Comparison of ENCODE assay signal across 1 cellular context in genomic region chr1:183472488-183473285, GRCh38.
A peak's percentile ranks its signal among the peaks of the same experiment; 100 is the strongest.
TF ChIP-seq lines count a peak whose summit lies in the region.

TSS of gene SMG7 (plus strand) at chr1:183472499. CDS start at chr1:183472621, 122 bp downstream.

TF ChIP-seq in K562, 482 proteins besides CTCF, POLR2A, EP300 and RAD21 (continued from another document and continues in another):
- TF ChIP-seq RREB1 (CRISPR knock-in tag; IDR thresholded peaks at IDR 0.05), result 0 out of 2 replicates have a peak, but pooled peaks have one; percentile 13
- TF ChIP-seq ATF7 (IDR thresholded peaks at IDR 0.05), result peak; percentile 24; the same call in 1 of the 2 replicates
- TF ChIP-seq IFI16 (CRISPR knock-in tag; IDR thresholded peaks at IDR 0.05), result no peak
- no peak for TF ChIP-seq MBD2 (IDR thresholded peaks at IDR 0.05; ENCODE audit: borderline replicate concordance, low read depth)
- TF ChIP-seq ARID2 (IDR thresholded peaks at IDR 0.05), result 0 out of 2 replicates have a peak, but pooled peaks have one; percentile 14
- TF ChIP-seq ZFX (CRISPR knock-in tag; IDR thresholded peaks at IDR 0.05), result peak; percentile 17; the same call in 1 of the 2 replicates
- peak; percentile 63 for TF ChIP-seq TBP (optimal IDR thresholded peaks at IDR 0.05; ENCODE audit: low read depth, low read length)
- peak; percentile 39 for TF ChIP-seq FIP1L1 (IDR thresholded peaks at IDR 0.05; ENCODE audit: low read depth, low read length, poor library complexity, severe bottlenecking)
- TF ChIP-seq CCAR2 (IDR thresholded peaks at IDR 0.05; ENCODE audit: low read depth, low read length), result no peak
- no peak for TF ChIP-seq ZNF354B (CRISPR knock-in tag; IDR thresholded peaks at IDR 0.05)
- TF ChIP-seq MNT (conservative IDR thresholded peaks at IDR 0.05), result peak; percentile 28 to 44; a peak in 2 of 4 replicates
- peak; percentile 48; the same call in 1 of the 2 replicates for TF ChIP-seq MTA3 (IDR thresholded peaks at IDR 0.05; ENCODE audit: borderline replicate concordance)
- 0 out of 4 replicates have a peak, but pooled peaks of 1 of the 2 experiments have one; percentile 37 for TF ChIP-seq ARNT (IDR thresholded peaks at IDR 0.05)
- no peak for TF ChIP-seq RFX1 (IDR thresholded peaks at IDR 0.05)
- no peak for TF ChIP-seq ZBTB8A (IDR thresholded peaks at IDR 0.05; ENCODE audit: partially characterized antibody)
- TF ChIP-seq BHLHE40 (IDR thresholded peaks at IDR 0.05; ENCODE audit: low read length), result no peak
- no peak for TF ChIP-seq CREBBP (IDR thresholded peaks at IDR 0.05; ENCODE audit: low read depth, low read length)
- TF ChIP-seq ZBTB12 (CRISPR knock-in tag; IDR thresholded peaks at IDR 0.05), result no peak
- peak; percentile 64; the same call in 1 of the 2 replicates for TF ChIP-seq SAFB (IDR thresholded peaks at IDR 0.05; ENCODE audit: borderline replicate concordance, low read depth, low read length)
- TF ChIP-seq NEUROD1 (IDR thresholded peaks at IDR 0.05; ENCODE audit: borderline replicate concordance, low read depth, low read length, partially characterized antibody), result no peak
- TF ChIP-seq NKRF (IDR thresholded peaks at IDR 0.05; ENCODE audit: borderline replicate concordance), result peak; percentile 4; the same call in 1 of the 2 replicates
- no peak for TF ChIP-seq MEF2A (IDR thresholded peaks at IDR 0.05; ENCODE audit: control insufficient read depth, low read depth, low read length)
- TF ChIP-seq BRF2 (IDR thresholded peaks at IDR 0.05; ENCODE audit: borderline replicate concordance, insufficient read depth, insufficient read length), result no peak
- no peak for TF ChIP-seq KAT8 (IDR thresholded peaks at IDR 0.05; ENCODE audit: low read depth)
- peak; percentile 34; the same call in 1 of the 2 replicates for TF ChIP-seq TOE1 (IDR thresholded peaks at IDR 0.05; ENCODE audit: borderline replicate concordance)
- TF ChIP-seq TOE1 (CRISPR knock-in tag; IDR thresholded peaks at IDR 0.05; ENCODE audit: borderline replicate concordance, low read depth), result no peak
- peak in 1 of 2 experiments; percentile 13; a peak in 2 of 4 replicates for TF ChIP-seq MAZ (CRISPR knock-in tag; conservative IDR thresholded peaks at IDR 0.05 in 1 of 2, IDR thresholded peaks at IDR 0.05 in 1 of 2)
- peak; percentile 15; the same call in 1 of the 2 replicates for TF ChIP-seq THRB (CRISPR knock-in tag; conservative IDR thresholded peaks at IDR 0.05)
- peak; percentile 2; the same call in 1 of the 2 replicates for TF ChIP-seq ZNF143 (CRISPR knock-in tag; IDR thresholded peaks at IDR 0.05)
- no peak for TF ChIP-seq ARID3B (CRISPR knock-in tag; IDR thresholded peaks at IDR 0.05; ENCODE audit: borderline replicate concordance)
- TF ChIP-seq TCF7 (IDR thresholded peaks at IDR 0.05; ENCODE audit: borderline replicate concordance), result peak; percentile 70; the same call in 1 of the 2 replicates
- TF ChIP-seq SUPT5H (IDR thresholded peaks at IDR 0.05), result peak; percentile 85
- TF ChIP-seq YY1 (IDR thresholded peaks at IDR 0.05; ENCODE audit: borderline replicate concordance in 1 of 3, control insufficient read depth in 1 of 3, extremely low read depth in 1 of 3, insufficient read depth in 3 of 3, insufficient read length in 1 of 3, insufficient replicate concordance in 2 of 3, low read depth in 1 of 3, low read length in 2 of 3), result peak; percentile 71 to 94 (median 89)
- TF ChIP-seq ZNF518B (CRISPR knock-in tag; IDR thresholded peaks at IDR 0.05), result no peak
- 0 out of 2 replicates have a peak, but pooled peaks have one; percentile 32 for TF ChIP-seq CREB3L1 (IDR thresholded peaks at IDR 0.05; ENCODE audit: borderline replicate concordance, low read depth)
- TF ChIP-seq ILF3 (IDR thresholded peaks at IDR 0.05; ENCODE audit: borderline replicate concordance), result no peak
- peak; percentile 45; the same call in 1 of the 2 replicates for TF ChIP-seq KAT7 (CRISPR knock-in tag; IDR thresholded peaks at IDR 0.05; ENCODE audit: borderline replicate concordance)
- no peak for TF ChIP-seq SMAD3 (CRISPR knock-in tag; conservative IDR thresholded peaks at IDR 0.05)
